8 cellular contexts compared by ENCODE assay signal in the genomic region with DNA sequence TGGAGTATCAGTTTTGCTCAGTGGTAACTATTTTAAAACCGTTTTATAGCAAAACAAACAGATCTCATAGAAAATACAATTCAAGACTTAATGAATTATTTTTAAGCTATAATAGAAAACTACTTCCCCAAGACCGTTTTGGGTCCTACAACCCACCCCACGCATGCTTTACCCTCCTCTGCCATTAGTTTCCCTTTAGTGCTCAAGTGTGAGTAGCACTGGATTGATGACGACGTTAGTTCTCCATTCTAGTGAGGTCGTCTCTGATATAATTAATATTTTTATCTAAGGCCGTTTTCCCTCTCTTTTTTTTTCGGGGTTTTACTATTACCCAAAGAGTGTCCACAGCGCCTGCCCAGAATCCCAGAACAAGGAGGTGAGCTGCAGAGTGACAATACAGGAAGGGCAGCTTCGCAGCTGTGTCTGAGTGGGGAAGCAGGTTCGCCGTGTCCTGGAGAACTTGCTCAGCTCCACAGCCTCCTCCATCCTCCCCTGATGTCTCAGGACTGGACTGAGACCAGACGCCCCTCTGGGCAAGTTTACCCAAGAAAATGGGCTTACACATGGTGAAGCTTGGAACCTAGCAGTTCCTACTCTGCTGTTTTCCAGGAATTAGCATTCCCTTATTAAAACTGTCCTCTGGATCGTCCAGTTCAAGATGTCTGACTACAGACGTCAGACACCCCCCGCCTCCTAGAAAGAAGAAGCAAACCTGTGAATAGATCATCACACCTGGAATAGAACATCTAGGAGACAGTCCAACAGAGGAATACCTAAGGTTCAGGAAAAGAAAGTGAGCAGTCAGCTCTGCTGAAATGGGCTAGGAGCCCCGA. TPM values are rescaled to one million over a fixed set of nuclear protein-coding genes. Genes with fewer than 3 reads are reported as not detected.
DNase-seq lines count a peak whose midpoint lies in the region; ATAC-seq and TF ChIP-seq lines count a peak whose summit lies in the region.

No MANE protein-coding gene starts in this region.

- intact Hi-C loops in sciatic nerve (cut with DNase I): loop anchor here (5.0 to 10.0 kb wide), 2 partner anchors 370 to 633 kb away; no protein-coding TSS in a partner anchor
- intact Hi-C loops in lower leg skin (cut with DNase I; ENCODE audit: low total_unique reads): no loop called here

- DNase-seq in CD8-positive, alpha-beta memory T cell: no peak
- no peak for DNase-seq in HAP-1 (ENCODE audit: low spot score in 2 of 2)
- DNase-seq in WERI-Rb-1: peak; percentile 9
- no peak for DNase-seq in glutamatergic neuron
- DNase-seq in sciatic nerve (ENCODE audit: low spot score): no peak
- no peak for DNase-seq in lower leg skin (ENCODE audit: low spot score in 2 of 2)
- DNase-seq in mesenteric fat pad (ENCODE audit: low spot score): no peak
- DNase-seq in NCI-H226: no peak

- peaks cover 18% of the 10 kb centered on the region for H3K27me3 ChIP-seq in CD8-positive, alpha-beta memory T cell (ENCODE audit: insufficient read depth, low read length, poor library complexity, severe bottlenecking)
- no peaks in the 10 kb centered on the region for H3K27me3 ChIP-seq in HAP-1 (ENCODE audit: low read depth)
- no peaks in the 10 kb centered on the region for H3K27me3 ChIP-seq in WERI-Rb-1 (ENCODE audit: insufficient read depth, low read depth, severe bottlenecking)

- TF ChIP-seq CTCF in WERI-Rb-1 (IDR thresholded peaks at IDR 0.05; ENCODE audit: low read depth, low read length): no peak
- no peak for TF ChIP-seq CTCF in glutamatergic neuron (IDR thresholded peaks at IDR 0.05; ENCODE audit: partially characterized antibody, unreplicated experiment)
- TF ChIP-seq CTCF in lower leg skin (IDR thresholded peaks at IDR 0.05): no peak

- WGBS in lower leg skin, 2 donors: 24 to 30% methylated on average over 17 of the region's 17 CpGs

- CTCF ChIA-PET in CD8-positive, alpha-beta memory T cell (lab: Charles Lee): interaction anchor here (0.9 to 5.3 kb wide), 5 partner anchors 9 to 363 kb away, joined by 3 to 51 read pairs (median 3); no protein-coding TSS in a partner anchor

- H3K4me3 ChIP-seq in CD8-positive, alpha-beta memory T cell (ENCODE audit: low read length): peak overlapping the region; percentile 64
- H3K4me3 ChIP-seq in HAP-1 (peak overlapping the region; percentile 22), WERI-Rb-1 (ENCODE audit: low read depth, low read length) (peak overlapping the region; percentile 43), lower leg skin (ENCODE audit: low read depth, poor library complexity, severe bottlenecking) (no peak overlapping the region)

- in situ Hi-C loops in HAP-1 (cut with MboI; ENCODE audit: low sequenced_read_pairs): loop anchor here (5.0 to 25.0 kb wide), 2 partner anchors 358 to 1403 kb away; a partner anchor contains a TSS

- peak overlapping the region; percentile 78 to 90 (median 86) for H3K4me3 Mint-ChIP-seq in CD8-positive, alpha-beta memory T cell
- peak overlapping the region; percentile 62 for H3K4me3 Mint-ChIP-seq in glutamatergic neuron (ENCODE audit: unreplicated experiment)

- H3K4me1 ChIP-seq in CD8-positive, alpha-beta memory T cell (ENCODE audit: insufficient read depth, low read length): peaks cover 15% of the 10 kb centered on the region
- H3K4me1 ChIP-seq in HAP-1: 0 out of 2 replicates have a peak, but pooled peaks cover 3% of the 10 kb centered on the region

- no peaks in the 10 kb centered on the region for H3K36me3 ChIP-seq in CD8-positive, alpha-beta memory T cell (ENCODE audit: insufficient read depth, low read length)
- H3K36me3 ChIP-seq in HAP-1 (replicated peaks) (no peaks in the 10 kb centered on the region), WERI-Rb-1 (no peaks in the 10 kb centered on the region)

- peaks cover 0 to 3% (median 0%) of the 10 kb centered on the region in 5 donors for H3K9me3 Mint-ChIP-seq in CD8-positive, alpha-beta memory T cell
- H3K9me3 Mint-ChIP-seq in glutamatergic neuron (ENCODE audit: unreplicated experiment): no peaks in the 10 kb centered on the region

- H3K27ac Mint-ChIP-seq in CD8-positive, alpha-beta memory T cell: peak overlapping the region in 2 of 8 donors; percentile 14 to 72
- no peak overlapping the region for H3K27ac Mint-ChIP-seq in glutamatergic neuron (ENCODE audit: unreplicated experiment)

- no peaks in the 10 kb centered on the region for H3K36me3 Mint-ChIP-seq in CD8-positive, alpha-beta memory T cell
- H3K36me3 Mint-ChIP-seq in glutamatergic neuron (ENCODE audit: unreplicated experiment): no peaks in the 10 kb centered on the region

- peaks cover 26 to 47% of the 10 kb centered on the region in 2 donors for H3K27me3 Mint-ChIP-seq in CD8-positive, alpha-beta memory T cell
- peaks cover 6% of the 10 kb centered on the region for H3K27me3 Mint-ChIP-seq in glutamatergic neuron (ENCODE audit: unreplicated experiment)

- H3K4me1 Mint-ChIP-seq in CD8-positive, alpha-beta memory T cell: peaks cover 19 to 23% (median 23%) of the 10 kb centered on the region in 3 donors
- no peaks in the 10 kb centered on the region for H3K4me1 Mint-ChIP-seq in glutamatergic neuron (ENCODE audit: low read depth, unreplicated experiment)

- POLR2A ChIA-PET in CD8-positive, alpha-beta memory T cell (lab: Charles Lee): no interaction called here

- H3K27ac ChIP-seq in CD8-positive, alpha-beta memory T cell (ENCODE audit: low read depth, low read length): no peak overlapping the region
- H3K27ac ChIP-seq in WERI-Rb-1: no peak overlapping the region

- H3K9me3 ChIP-seq in CD8-positive, alpha-beta memory T cell (ENCODE audit: low read length): no peaks in the 10 kb centered on the region
- H3K9me3 ChIP-seq in HAP-1 (no peaks in the 10 kb centered on the region), WERI-Rb-1 (ENCODE audit: severe bottlenecking) (no peaks in the 10 kb centered on the region)

- no peak for TF ChIP-seq POLR2A in lower leg skin (IDR thresholded peaks at IDR 0.05)

- peak; percentile 49 for ATAC-seq in sciatic nerve

RNA-seq across cellular contexts. Expression of a gene that starts 31.9 kb away (rescaled TPM):
- 10 to 100 TPM; 27.9 to 29.7 TPM for total RNA-seq in CD8-positive, alpha-beta memory T cell
- polyA plus RNA-seq in CD8-positive, alpha-beta memory T cell: 15.8 TPM
- total RNA-seq in glutamatergic neuron (ENCODE audit: unreplicated experiment) (43.4 TPM), sciatic nerve (101 TPM), lower leg skin (10 to 100 TPM; 36.1 to 92.9 (median 42.8) TPM), mesenteric fat pad (52.7 TPM)
